ENCODE assay signal across 14 cellular contexts in the genomic region with DNA sequence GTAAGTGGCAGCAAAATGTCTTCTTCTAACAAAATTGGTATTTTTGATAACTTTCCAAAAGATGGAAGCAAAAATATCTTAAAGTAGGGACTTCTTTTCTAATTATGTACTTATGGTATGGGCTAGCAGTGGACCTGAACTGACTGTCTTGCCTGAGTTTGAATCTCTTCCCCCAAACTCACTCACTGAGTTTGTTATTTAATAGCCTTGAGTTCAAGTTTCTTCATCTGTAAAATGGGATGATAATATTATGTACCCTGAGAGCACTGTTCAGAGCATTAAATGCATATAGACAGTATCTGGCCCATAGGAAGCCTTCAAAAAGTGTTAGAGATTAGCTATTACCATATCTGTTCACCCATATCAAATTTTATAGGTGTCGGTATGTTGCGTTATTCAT.
DNase-seq lines count a peak whose midpoint lies in the region; ATAC-seq and TF ChIP-seq lines count a peak whose summit lies in the region.
"Had no signal": no experiment of that assay in that cellular context is flagged by ENCODE, and none has a peak within 500 bp of the region (broad histone marks: within the 10 kb centered on the region; RNA-seq: fewer than 3 reads in every experiment).

No MANE protein-coding gene starts in this region.

- WGBS in psoas muscle, 3 donors: 40 to 78% (median 50%) methylated on average over 2 of the region's 2 CpGs

- DNase-seq in psoas muscle (no peak), GM19240 (ENCODE audit: insufficient read length, low spot score) (no peak), COR-L47 (lab: John Stamatoyannopoulos, UW) (no peak), ureter (ENCODE audit: low spot score) (no peak), NCI-H345 (lab: John Stamatoyannopoulos, UW) (no peak)
- DNase-seq: activated CD4-positive, alpha-beta T cell treated with anti-CD3 and anti-CD28 coated beads, Interleukin-2, amount 50 U/mL, for 1 hour; activated naive CD4-positive, alpha-beta T cell; NCI-H1092; ovary had no signal

- no peak for TF ChIP-seq CTCF in psoas muscle (IDR thresholded peaks at IDR 0.05)

- no peaks in the 10 kb centered on the region for H3K9me3 ChIP-seq in psoas muscle
- H3K9me3 ChIP-seq: gastroesophageal sphincter, ovary, testis had no signal

- peak overlapping the region; percentile 70 for H3K4me3 ChIP-seq in psoas muscle

- H3K36me3 ChIP-seq in psoas muscle (ENCODE audit: insufficient read depth in 1 of 2, low read depth in 1 of 2): no peaks in the 10 kb centered on the region
- H3K36me3 ChIP-seq: gastroesophageal sphincter, ovary had no signal

- TF ChIP-seq POLR2A in Raji (IDR thresholded peaks at IDR 0.05; ENCODE audit: insufficient read depth, low read depth, low read length): 0 out of 2 replicates have a peak, but pooled peaks have one; percentile 8

- peak; percentile 20 for ATAC-seq in GM18511 (IDR thresholded peaks at IDR 0.05; ENCODE audit: unreplicated experiment)
- ATAC-seq in GM21737 (IDR thresholded peaks at IDR 0.05; ENCODE audit: unreplicated experiment): peak; percentile 2
- ATAC-seq in psoas muscle: no peak
- ATAC-seq: gastroesophageal sphincter had no signal

- intact Hi-C loops in psoas muscle (cut with DNase I): no loop called here

- no peak overlapping the region for H3K27ac ChIP-seq in psoas muscle
- H3K27ac ChIP-seq: ovary had no signal

- no peaks in the 10 kb centered on the region for H3K4me1 ChIP-seq in psoas muscle
- H3K4me1 ChIP-seq: testis had no signal

- no peaks in the 10 kb centered on the region for H3K27me3 ChIP-seq in psoas muscle (ENCODE audit: insufficient read depth in 3 of 3, low read length in 2 of 3)
- H3K27me3 ChIP-seq: gastroesophageal sphincter, ovary, testis had no signal

Comparison
In these comparisons a context has a peak if more than half of its experiments do, and no peak if none do; other contexts are left out.
1. ATAC-seq: peak in GM18511 (single experiment) and GM21737 (single experiment); none in psoas muscle (0 of 4).